ENCODE assay signal across 18 cellular contexts in the genomic region with DNA sequence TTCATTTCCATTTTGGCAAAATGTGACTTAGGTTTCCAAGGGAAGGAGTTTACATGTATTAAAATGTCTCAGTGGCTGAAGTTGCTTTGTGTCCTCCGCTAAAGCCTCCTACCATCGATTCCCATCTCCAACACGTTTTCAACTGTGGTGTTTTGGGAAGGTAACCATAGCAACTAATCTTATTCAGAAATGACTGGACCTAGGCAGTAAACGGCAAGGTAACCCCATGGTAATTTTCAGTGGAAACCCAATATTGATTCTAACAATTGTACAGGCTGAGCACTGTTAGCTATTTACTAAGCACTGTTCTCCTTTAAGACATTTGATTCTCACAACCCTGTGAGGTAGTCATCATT.
"Had no signal": no experiment of that assay in that cellular context is flagged by ENCODE, and none has a peak within 500 bp of the region (broad histone marks: within the 10 kb centered on the region; RNA-seq: fewer than 3 reads in every experiment).

No MANE protein-coding gene starts in this region.

- H3K27ac Mint-ChIP-seq: activated CD4-positive, alpha-beta memory T cell treated with anti-CD3 and anti-CD28 coated beads for 36 hours; activated naive CD8-positive, alpha-beta T cell treated with anti-CD3 and anti-CD28 coated beads for 36 hours; activated T-helper 17 cell treated with anti-CD3 and anti-CD28 coated beads, Interleukin-2, amount 50 U/mL, for 72 hours had no signal

- H3K27me3 ChIP-seq: colonic mucosa, foreskin keratinocyte had no signal

- H3K4me3 ChIP-seq: colonic mucosa, lung had no signal

- ATAC-seq: activated T-helper 17 cell treated with anti-CD3 and anti-CD28 coated beads, Interleukin-2, amount 50 U/mL, for 72 hours had no signal

- H3K36me3 ChIP-seq: colonic mucosa, WERI-Rb-1 had no signal

- H3K9me3 Mint-ChIP-seq: activated CD4-positive, alpha-beta memory T cell treated with anti-CD3 and anti-CD28 coated beads for 36 hours; activated naive CD8-positive, alpha-beta T cell treated with anti-CD3 and anti-CD28 coated beads for 36 hours; activated T-helper 17 cell treated with anti-CD3 and anti-CD28 coated beads, Interleukin-2, amount 50 U/mL, for 72 hours; central memory CD8-positive, alpha-beta T cell; nephron had no signal

- H3K27me3 Mint-ChIP-seq: activated CD4-positive, alpha-beta memory T cell treated with anti-CD3 and anti-CD28 coated beads for 36 hours; activated CD8-positive, alpha-beta memory T cell treated with anti-CD3 and anti-CD28 coated beads, Interleukin-2, amount 10 ng/mL, durations not matched to agents 7 days and 5 days; activated naive CD8-positive, alpha-beta T cell treated with anti-CD3 and anti-CD28 coated beads for 36 hours; activated T-helper 17 cell treated with anti-CD3 and anti-CD28 coated beads, Interleukin-2, amount 50 U/mL, for 72 hours; central memory CD8-positive, alpha-beta T cell had no signal

- H3K4me3 Mint-ChIP-seq: activated CD4-positive, alpha-beta memory T cell treated with anti-CD3 and anti-CD28 coated beads for 36 hours; central memory CD8-positive, alpha-beta T cell had no signal

- H3K36me3 Mint-ChIP-seq: activated CD8-positive, alpha-beta memory T cell treated with anti-CD3 and anti-CD28 coated beads, Interleukin-2, amount 10 ng/mL, durations not matched to agents 7 days and 5 days had no signal

- H3K9me3 ChIP-seq: colonic mucosa had no signal

- H3K27ac ChIP-seq: colonic mucosa, foreskin keratinocyte, WERI-Rb-1 had no signal

- DNase-seq: activated CD4-positive, alpha-beta memory T cell treated with anti-CD3 and anti-CD28 coated beads for 36 hours; activated CD8-positive, alpha-beta memory T cell treated with anti-CD3 and anti-CD28 coated beads, Interleukin-2, amount 10 ng/mL, durations not matched to agents 7 days and 5 days; activated naive CD4-positive, alpha-beta T cell; activated naive CD8-positive, alpha-beta T cell treated with anti-CD3 and anti-CD28 coated beads for 36 hours; activated T-cell treated with anti-CD3 and anti-CD28 coated beads, Interleukin-2, amount 50 U/mL, for 1 hour; amniotic stem cell; colonic mucosa; foreskin keratinocyte; hippocampal formation; midbrain; retina; stimulated activated CD8-positive, alpha-beta memory T cell treated with anti-CD3 and anti-CD28 coated beads, Interleukin-4, amount 100 ng/mL, for 48 hours; T-helper 2 cell; WERI-Rb-1 had no signal

- H3K4me1 ChIP-seq: colonic mucosa, foreskin keratinocyte had no signal
